ENCODE assay signal across 8 cellular contexts in genomic region chr6:83057705-83058321, GRCh38. TPM values are rescaled to one million over a fixed set of nuclear protein-coding genes. Genes with fewer than 3 reads are reported as not detected.
DNase-seq lines count a peak whose midpoint lies in the region; TF ChIP-seq lines count a peak whose summit lies in the region.

No MANE protein-coding gene starts in this region.

- peaks cover 2% of the 10 kb centered on the region for H3K79me1 ChIP-seq in H9 (ENCODE audit: insufficient read depth, low read depth, low read length, poor library complexity, severe bottlenecking)

- H3T11ph ChIP-seq in H9 (ENCODE audit: low read length) = no peak overlapping the region

- H3K4me3 Mint-ChIP-seq in H9 = no peak overlapping the region

- H2AFZ ChIP-seq in H9 (ENCODE audit: low read length) (no peak overlapping the region), SU-DHL-6 (ENCODE audit: low read depth, low read length, severe bottlenecking) (no peak overlapping the region)

- H3K23ac ChIP-seq in H9 (ENCODE audit: insufficient read length, low read depth, low read length) = no peak overlapping the region

- no peaks in the 10 kb centered on the region for H3K4me1 ChIP-seq in H9 (ENCODE audit: insufficient read depth, low read length)

- H3K9ac ChIP-seq in H9 (ENCODE audit: extremely low read depth, insufficient read length, low read length) = no peak overlapping the region
- H3K9ac ChIP-seq in SU-DHL-6 (ENCODE audit: low read length) = no peak overlapping the region

- peaks cover 10 to 12% of the 10 kb centered on the region in 2 experiments for H3K4me1 Mint-ChIP-seq in H9

- no peak overlapping the region for H2BK12ac ChIP-seq in H9 (ENCODE audit: insufficient read length, low read depth, low read length)

- no peak overlapping the region for H3K56ac ChIP-seq in H9 (ENCODE audit: insufficient read length, low read depth, low read length)

- no peak overlapping the region for H2BK120ac ChIP-seq in H9 (ENCODE audit: low read depth, low read length, poor library complexity, severe bottlenecking)

- no peak overlapping the region for H3K14ac ChIP-seq in H9 (ENCODE audit: insufficient read depth, low read length)

- H3K4me2 ChIP-seq in H9 (ENCODE audit: insufficient read depth, insufficient read length, low read length) = no peak overlapping the region
- H3K4me2 ChIP-seq in SU-DHL-6 (ENCODE audit: low read depth, low read length, poor library complexity, severe bottlenecking) = no peak overlapping the region

- CTCF ChIA-PET in GM10248 (lab: Yijun Ruan, JAX) = interaction anchor here (0.8 to 9.2 kb wide), 15 partner anchors 8 to 862 kb away, joined by 3 to 109 read pairs (median 4); partner anchors contain the start of genes DOP1A and UBE3D

- H3K36me3 Mint-ChIP-seq in H9 (ENCODE audit: insufficient read depth in 1 of 3, low read depth in 3 of 3) = peaks cover 8 to 32% (median 22%) of the 10 kb centered on the region in 3 experiments

- H3K9me3 ChIP-seq in H9 (ENCODE audit: control insufficient read depth, low read depth, low read length) (no peaks in the 10 kb centered on the region), SU-DHL-6 (ENCODE audit: insufficient read depth, low read length) (no peaks in the 10 kb centered on the region)

- H3K27ac ChIP-seq in H9 (ENCODE audit: insufficient read length, low read depth, low read length) (no peak overlapping the region), SU-DHL-6 (ENCODE audit: low read depth, low read length) (no peak overlapping the region)

- H3K27ac Mint-ChIP-seq in H9 = no peak overlapping the region

- no peaks in the 10 kb centered on the region for H3K9me2 ChIP-seq in SU-DHL-6 (replicated peaks; ENCODE audit: insufficient read depth, low read length)

- H3K4me3 ChIP-seq in SU-DHL-6 (ENCODE audit: insufficient read depth, low read length, poor library complexity, severe bottlenecking) (no peak overlapping the region), fibroblast of mammary gland (ENCODE audit: control insufficient read depth, low read depth, low read length) (no peak overlapping the region)

- H3K23me2 ChIP-seq in H9 (ENCODE audit: insufficient read length, low read depth, low read length, poor library complexity, severe bottlenecking) = no peaks in the 10 kb centered on the region

- H3K4ac ChIP-seq in H9 (ENCODE audit: low read depth, low read length) = no peak overlapping the region

- no peak overlapping the region for H2AK5ac ChIP-seq in H9 (ENCODE audit: insufficient read length, low read length)

- no peak overlapping the region for H2BK15ac ChIP-seq in H9 (ENCODE audit: low read depth, low read length)

- H3F3A ChIP-seq in SU-DHL-6 (ENCODE audit: insufficient read depth) = peaks cover 6% of the 10 kb centered on the region; the same call in 1 of the 2 replicates

- WGBS in H9 (ENCODE audit: extremely low coverage, insufficient read length, low lambda C conversion rate) = no CpG with 5 or more reads among the region's 4 CpGs

- H4K5ac ChIP-seq in H9 (ENCODE audit: insufficient read length, low read depth, low read length) = no peak overlapping the region

- no peak overlapping the region for H3K18ac ChIP-seq in H9 (ENCODE audit: insufficient read length, low read depth, low read length)

- POLR2A ChIA-PET in GM10248 (lab: Yijun Ruan, JAX) = no interaction called here

- no peaks in the 10 kb centered on the region for H4K20me1 ChIP-seq in H9 (ENCODE audit: control insufficient read depth, insufficient read depth, insufficient read length)
- no peaks in the 10 kb centered on the region for H4K20me1 ChIP-seq in SU-DHL-6 (ENCODE audit: low read depth, low read length)

- H3K27me3 Mint-ChIP-seq in H9 (ENCODE audit: low read depth) = no peaks in the 10 kb centered on the region

- no peak overlapping the region for H4K91ac ChIP-seq in H9 (ENCODE audit: insufficient read length, low read depth, low read length)

- peaks cover 7% of the 10 kb centered on the region; the same call in 1 of the 2 replicates for H3K36me3 ChIP-seq in SU-DHL-6 (ENCODE audit: low read length)

- H3K79me2 ChIP-seq in H9 (ENCODE audit: insufficient read depth, low read length) (peaks cover 1% of the 10 kb centered on the region; the same call in 1 of the 2 replicates), SU-DHL-6 (ENCODE audit: insufficient read depth, low read length) (peaks cover 43% of the 10 kb centered on the region)

- H2BK20ac ChIP-seq in H9 (ENCODE audit: low read depth, low read length, poor library complexity, severe bottlenecking) = no peak overlapping the region

- DNase-seq in AG08396 (ENCODE audit: low spot score) = peak; percentile 65
- peak; percentile 28 for DNase-seq in GM10248 (ENCODE audit: extremely low spot score)
- DNase-seq in H9 = peak; percentile 43
- peak; percentile 43 to 58 for DNase-seq in Kasumi-1 (lab: John Stamatoyannopoulos, UW)
- peak; percentile 56 for DNase-seq in fibroblast of mammary gland (ENCODE audit: low read depth)
- peak; percentile 10 for DNase-seq in occipital lobe (lab: John Stamatoyannopoulos, UW)
- no peak for DNase-seq in activated CD8-positive, alpha-beta memory T cell treated with anti-CD3 and anti-CD28 coated beads, Interleukin-2, amount 50 U/mL, for 48 hours

- no peaks in the 10 kb centered on the region for H3K9me3 Mint-ChIP-seq in H9

- no peak overlapping the region for H4K8ac ChIP-seq in H9 (replicated peaks; ENCODE audit: insufficient read length, low read depth, low read length)

- peak; percentile 63 for TF ChIP-seq CTCF in GM10248 (IDR thresholded peaks at IDR 0.05; ENCODE audit: control extremely low read depth, extremely low read depth, low read depth, missing control alignments)
- peak; percentile 81 for TF ChIP-seq CTCF in H9 (conservative IDR thresholded peaks at IDR 0.05)
- peak; percentile 63 for TF ChIP-seq CTCF in SU-DHL-6 (IDR thresholded peaks at IDR 0.05; ENCODE audit: insufficient read depth, low read length, poor library complexity, severe bottlenecking)
- peak; percentile 88 for TF ChIP-seq CTCF in fibroblast of mammary gland (conservative IDR thresholded peaks at IDR 0.05; ENCODE audit: control insufficient read depth, insufficient read depth, low read depth, low read length)

- H3K27me3 ChIP-seq in H9 (ENCODE audit: insufficient read depth, low read length) (no peaks in the 10 kb centered on the region), SU-DHL-6 (ENCODE audit: low read length) (no peaks in the 10 kb centered on the region)

- H2BK5ac ChIP-seq in H9 (ENCODE audit: insufficient read length, low read length) = no peak overlapping the region

RNA-seq across cellular contexts. Expression of gene UBE3D, which starts 7.8 kb away (rescaled TPM):
- total RNA-seq in H9 (2021) = 10.2 and 10.7 TPM in 2 replicates
- 25.9 TPM for total RNA-seq in occipital lobe

RNA-seq across cellular contexts. Expression of gene DOP1A, which starts 9.7 kb away (rescaled TPM):
- 14.4 and 17.0 TPM in 2 replicates for total RNA-seq in H9 (2021)
- 96.1 TPM for total RNA-seq in occipital lobe
